17 cellular contexts compared by ENCODE assay signal in the genomic region with DNA sequence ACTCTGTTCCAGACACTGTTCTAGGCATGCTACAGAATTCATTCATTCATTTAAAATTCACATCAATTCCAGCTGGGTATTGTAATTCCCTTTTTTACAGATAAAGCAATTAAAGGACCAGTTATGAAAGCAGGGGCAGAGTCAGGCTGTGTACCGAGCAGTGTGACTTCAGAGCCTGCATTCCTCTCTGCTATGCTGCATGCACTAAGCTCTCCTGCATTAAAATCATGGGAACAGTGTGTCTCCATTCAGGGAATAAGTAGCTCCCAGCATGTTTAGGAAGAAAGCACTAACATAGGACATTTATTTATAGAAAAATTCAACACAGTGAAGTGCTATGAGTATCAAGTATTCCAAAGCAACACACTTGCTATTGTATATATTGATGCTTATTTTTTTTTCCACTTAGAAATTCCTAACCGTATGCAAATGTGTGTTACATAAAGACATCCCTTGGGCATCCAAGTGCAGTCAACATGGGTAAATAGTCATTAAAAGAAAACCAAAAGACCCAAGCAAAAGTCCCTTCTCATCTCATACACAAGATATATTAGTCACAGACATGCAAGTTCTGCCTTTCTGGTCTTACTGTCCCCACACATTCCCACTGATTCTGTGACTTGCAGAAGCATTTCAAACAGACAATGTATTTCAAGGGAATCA.
DNase-seq lines count a peak whose midpoint lies in the region; ATAC-seq and TF ChIP-seq lines count a peak whose summit lies in the region.
"Had no signal": no experiment of that assay in that cellular context is flagged by ENCODE, and none has a peak within 500 bp of the region (broad histone marks: within the 10 kb centered on the region; RNA-seq: fewer than 3 reads in every experiment).

No MANE protein-coding gene starts in this region.

- intact Hi-C loops in gastrocnemius medialis (cut with DNase I; ENCODE audit: low total_unique reads): no loop called here

- no peak overlapping the region for H3K27ac ChIP-seq in GM23338 (ENCODE audit: low read depth)
- H3K27ac ChIP-seq in gastrocnemius medialis: no peak overlapping the region
- H3K27ac ChIP-seq: left ventricle myocardium inferior had no signal

- no peaks in the 10 kb centered on the region for H3K79me2 ChIP-seq in GM23338 (replicated peaks; ENCODE audit: insufficient read depth)

- H3K4me3 Mint-ChIP-seq in GM23338: no peak overlapping the region
- H3K4me3 Mint-ChIP-seq: B cell; naive thymus-derived CD4-positive, alpha-beta T cell had no signal

- H3K4me2 ChIP-seq in GM23338: no peak overlapping the region

- H3K36me3 Mint-ChIP-seq in GM23338 (ENCODE audit: low read depth): no peaks in the 10 kb centered on the region
- H3K36me3 Mint-ChIP-seq: naive thymus-derived CD4-positive, alpha-beta T cell had no signal

- H3K27me3 Mint-ChIP-seq in GM23338 (ENCODE audit: insufficient read depth, low read depth, poor library complexity): no peaks in the 10 kb centered on the region
- H3K27me3 Mint-ChIP-seq: B cell; naive thymus-derived CD4-positive, alpha-beta T cell had no signal

- no peaks in the 10 kb centered on the region for H3K9me3 ChIP-seq in gastrocnemius medialis
- H3K9me3 ChIP-seq: left ventricle myocardium inferior had no signal

- H3F3A ChIP-seq in GM23338 (replicated peaks; ENCODE audit: low read depth): no peaks in the 10 kb centered on the region

- no peaks in the 10 kb centered on the region for H3K9me2 ChIP-seq in GM23338 (ENCODE audit: insufficient read depth)

- peaks cover 4% of the 10 kb centered on the region; the same call in 1 of the 2 replicates for H3K4me1 ChIP-seq in GM23338 (ENCODE audit: insufficient read depth)
- no peaks in the 10 kb centered on the region for H3K4me1 ChIP-seq in gastrocnemius medialis
- H3K4me1 ChIP-seq: left ventricle myocardium inferior had no signal

- H2AFZ ChIP-seq in GM23338: no peak overlapping the region

- no peaks in the 10 kb centered on the region for H3K27me3 ChIP-seq in GM23338 (ENCODE audit: insufficient read depth)
- no peaks in the 10 kb centered on the region for H3K27me3 ChIP-seq in gastrocnemius medialis

- peak; percentile 47 for ATAC-seq in GM18861 (IDR thresholded peaks at IDR 0.05; ENCODE audit: unreplicated experiment)
- ATAC-seq in GM23338: peak; percentile 74
- peak; percentile 62 for ATAC-seq in HG03354 (IDR thresholded peaks at IDR 0.05; ENCODE audit: poor library complexity, severe bottlenecking, unreplicated experiment)
- no peak for ATAC-seq in GM21423 (IDR thresholded peaks at IDR 0.05; ENCODE audit: unreplicated experiment)
- no peak for ATAC-seq in gastrocnemius medialis
- ATAC-seq: naive thymus-derived CD4-positive, alpha-beta T cell had no signal

- H3K4me1 Mint-ChIP-seq in GM23338: peaks cover 24% of the 10 kb centered on the region
- H3K4me1 Mint-ChIP-seq: B cell; naive thymus-derived CD4-positive, alpha-beta T cell had no signal

- H3K27ac Mint-ChIP-seq in GM23338: no peak overlapping the region
- H3K27ac Mint-ChIP-seq: B cell; naive thymus-derived CD4-positive, alpha-beta T cell had no signal

- in situ Hi-C loops in gastrocnemius medialis (cut with MboI; ENCODE audit: low sequenced_read_pairs in 4 of 4): no loop called here

- no peaks in the 10 kb centered on the region for H3K9me3 Mint-ChIP-seq in GM23338

- no peak for TF ChIP-seq POLR2A in gastrocnemius medialis (IDR thresholded peaks at IDR 0.05)

- peak; percentile 10 for DNase-seq in GM23338 (ENCODE audit: low spot score)
- peak; percentile 40 for DNase-seq in middle frontal gyrus (ENCODE audit: extremely low spot score, low spot score)
- no peak for DNase-seq in NCI-H2107 (lab: John Stamatoyannopoulos, UW)
- DNase-seq in AG20443 (ENCODE audit: low spot score): no peak
- no peak for DNase-seq in gastrocnemius medialis
- DNase-seq: activated effector memory CD4-positive, alpha-beta T cell treated with anti-CD3 and anti-CD28 coated beads, Interleukin-2, amount 50 U/mL, for 16 hours; dermis blood vessel endothelial cell; DMS53; hypothalamus; left ventricle myocardium inferior; MM.1S; naive thymus-derived CD4-positive, alpha-beta T cell; NCI-H345 had no signal

- H3K36me3 ChIP-seq in GM23338 (ENCODE audit: insufficient read depth) (no peaks in the 10 kb centered on the region), gastrocnemius medialis (no peaks in the 10 kb centered on the region)
- H3K36me3 ChIP-seq: left ventricle myocardium inferior had no signal

- H3K4me3 ChIP-seq in GM23338: no peak overlapping the region
- no peak overlapping the region for H3K4me3 ChIP-seq in gastrocnemius medialis
- H3K4me3 ChIP-seq: left ventricle myocardium inferior had no signal

- H4K20me1 ChIP-seq in GM23338 (replicated peaks; ENCODE audit: insufficient read depth): no peaks in the 10 kb centered on the region

- TF ChIP-seq CTCF in GM23338 (conservative IDR thresholded peaks at IDR 0.05; ENCODE audit: low read depth in 2 of 2) (no peak), gastrocnemius medialis (IDR thresholded peaks at IDR 0.05 in 4 of 5, conservative IDR thresholded peaks at IDR 0.05 in 1 of 5) (no peak)

TF ChIP-seq in GM23338, 12 proteins besides CTCF, POLR2A, EP300 and RAD21:
- TF ChIP-seq, protein P1, sequence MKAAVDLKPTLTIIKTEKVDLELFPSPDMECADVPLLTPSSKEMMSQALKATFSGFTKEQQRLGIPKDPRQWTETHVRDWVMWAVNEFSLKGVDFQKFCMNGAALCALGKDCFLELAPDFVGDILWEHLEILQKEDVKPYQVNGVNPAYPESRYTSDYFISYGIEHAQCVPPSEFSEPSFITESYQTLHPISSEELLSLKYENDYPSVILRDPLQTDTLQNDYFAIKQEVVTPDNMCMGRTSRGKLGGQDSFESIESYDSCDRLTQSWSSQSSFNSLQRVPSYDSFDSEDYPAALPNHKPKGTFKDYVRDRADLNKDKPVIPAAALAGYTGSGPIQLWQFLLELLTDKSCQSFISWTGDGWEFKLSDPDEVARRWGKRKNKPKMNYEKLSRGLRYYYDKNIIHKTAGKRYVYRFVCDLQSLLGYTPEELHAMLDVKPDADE (IDR thresholded peaks at IDR 0.05): no peak
- TF ChIP-seq STAT1 (IDR thresholded peaks at IDR 0.05; ENCODE audit: unreplicated experiment) (no peak), EZH2 (IDR thresholded peaks at IDR 0.05; ENCODE audit: low read depth, unreplicated experiment) (no peak), CREB1 (CRISPR knock-in tag; IDR thresholded peaks at IDR 0.05; ENCODE audit: low read depth) (no peak), ZNF331 (CRISPR knock-in tag; IDR thresholded peaks at IDR 0.05; ENCODE audit: low read depth) (no peak), ZNF114 (CRISPR knock-in tag; IDR thresholded peaks at IDR 0.05) (no peak), REST (IDR thresholded peaks at IDR 0.05; ENCODE audit: unreplicated experiment) (no peak)

Comparison
In these comparisons a context has a peak if more than half of its experiments do, and no peak if none do; other contexts are left out.
1. ATAC-seq: peak in GM18861 (single experiment), GM23338 (single experiment) and HG03354 (single experiment); none in GM21423 (single experiment) and gastrocnemius medialis (0 of 2).
2. DNase-seq: peak in GM23338 (single experiment) and middle frontal gyrus (single experiment); none in NCI-H2107 (single experiment), AG20443 (single experiment) and gastrocnemius medialis (0 of 2).